ENCODE assay signal across 26 cellular contexts in the genomic region with DNA sequence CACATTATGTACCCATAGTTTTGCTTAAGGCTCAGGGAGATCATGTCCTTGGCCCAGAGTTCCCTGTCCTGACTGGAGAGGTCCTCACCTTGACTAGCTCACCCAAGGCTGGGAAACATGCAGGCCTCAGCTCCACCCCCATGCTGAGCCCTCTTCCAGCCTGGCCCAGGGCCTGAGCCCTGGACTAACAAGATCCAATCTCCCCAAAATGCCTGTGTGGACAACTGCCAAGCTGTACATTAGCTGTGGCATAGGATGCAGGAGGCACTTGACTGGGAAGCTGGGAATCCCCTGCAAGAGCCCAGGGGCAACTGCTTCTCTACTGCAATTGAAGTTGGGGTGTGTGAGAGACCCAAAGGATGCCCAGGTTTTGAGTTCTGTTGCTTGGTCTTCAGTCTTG. TPM values are rescaled to one million over a fixed set of nuclear protein-coding genes. Genes with fewer than 3 reads are reported as not detected.
"Had no signal": no experiment of that assay in that cellular context is flagged by ENCODE, and none has a peak within 500 bp of the region (broad histone marks: within the 10 kb centered on the region; RNA-seq: fewer than 3 reads in every experiment).

No MANE protein-coding gene starts in this region.

- H3K36me3 ChIP-seq: ascending aorta, brain microvascular endothelial cell, heart left ventricle, ovary, right atrium auricular region had no signal

- H3K27me3 Mint-ChIP-seq: activated CD8-positive, alpha-beta T cell treated with anti-CD3 and anti-CD28 coated beads for 36 hours; activated naive CD4-positive, alpha-beta T cell treated with anti-CD3 and anti-CD28 coated beads, Interleukin-2, amount 50 U/mL, for 24 hours had no signal

- H3K9me3 Mint-ChIP-seq: activated CD4-positive, alpha-beta T cell treated with anti-CD3 and anti-CD28 coated beads, Interleukin-2, amount 10 ng/mL, durations not matched to agents 24 days and 14 days; activated CD8-positive, alpha-beta T cell treated with anti-CD3 and anti-CD28 coated beads for 36 hours; activated naive CD4-positive, alpha-beta T cell treated with anti-CD3 and anti-CD28 coated beads, Interleukin-2, amount 50 U/mL, for 24 hours; natural killer cell; stimulated activated naive CD8-positive, alpha-beta T cell treated with anti-CD3 and anti-CD28 coated beads, Interleukin-15, amount 100 ng/mL, for 72 hours had no signal

- H3K27ac Mint-ChIP-seq: activated CD4-positive, alpha-beta T cell treated with anti-CD3 and anti-CD28 coated beads, Interleukin-2, amount 10 ng/mL, durations not matched to agents 24 days and 14 days; activated CD8-positive, alpha-beta memory T cell treated with anti-CD3 and anti-CD28 coated beads, Interleukin-2, amount 10 ng/mL, durations not matched to agents 7 days and 5 days; activated CD8-positive, alpha-beta T cell treated with anti-CD3 and anti-CD28 coated beads for 36 hours; activated naive CD4-positive, alpha-beta T cell treated with anti-CD3 and anti-CD28 coated beads, Interleukin-2, amount 50 U/mL, for 24 hours; natural killer cell had no signal

- H3K36me3 Mint-ChIP-seq: activated CD8-positive, alpha-beta memory T cell treated with anti-CD3 and anti-CD28 coated beads, Interleukin-2, amount 10 ng/mL, durations not matched to agents 7 days and 5 days; natural killer cell had no signal

- H3K9me3 ChIP-seq: ascending aorta, esophagus squamous epithelium, heart left ventricle, ovary, psoas muscle, right atrium auricular region, tibial artery had no signal

- H3K4me1 ChIP-seq: ascending aorta, esophagus squamous epithelium, heart left ventricle, right atrium auricular region, tibial artery had no signal

- H3K4me1 Mint-ChIP-seq: activated naive CD4-positive, alpha-beta T cell treated with anti-CD3 and anti-CD28 coated beads, Interleukin-2, amount 50 U/mL, for 24 hours had no signal

- H3K4me3 Mint-ChIP-seq: activated CD4-positive, alpha-beta T cell treated with anti-CD3 and anti-CD28 coated beads, Interleukin-2, amount 10 ng/mL, durations not matched to agents 24 days and 14 days; activated CD8-positive, alpha-beta memory T cell treated with anti-CD3 and anti-CD28 coated beads, Interleukin-2, amount 10 ng/mL, durations not matched to agents 7 days and 5 days; activated CD8-positive, alpha-beta T cell treated with anti-CD3 and anti-CD28 coated beads for 36 hours; activated naive CD4-positive, alpha-beta T cell treated with anti-CD3 and anti-CD28 coated beads, Interleukin-2, amount 50 U/mL, for 24 hours; natural killer cell; stimulated activated naive CD8-positive, alpha-beta T cell treated with anti-CD3 and anti-CD28 coated beads, Interleukin-15, amount 100 ng/mL, for 72 hours had no signal

- ATAC-seq: activated CD4-positive, CD25-positive, alpha-beta regulatory T cell treated with anti-CD3 and anti-CD28 coated beads, Interleukin-2, amount 50 U/mL, for 24 hours; activated CD8-positive, alpha-beta memory T cell treated with anti-CD3 and anti-CD28 coated beads, Interleukin-2, amount 10 ng/mL, durations not matched to agents 7 days and 5 days; activated CD8-positive, alpha-beta T cell treated with anti-CD3 and anti-CD28 coated beads for 36 hours; heart left ventricle; left ventricle myocardium superior; natural killer cell; stimulated activated naive CD8-positive, alpha-beta T cell treated with anti-CD3 and anti-CD28 coated beads, Interleukin-15, amount 100 ng/mL, for 72 hours had no signal

- DNase-seq: activated CD4-positive, alpha-beta T cell treated with anti-CD3 and anti-CD28 coated beads, Interleukin-2, amount 10 ng/mL, durations not matched to agents 24 days and 14 days; activated CD8-positive, alpha-beta memory T cell treated with anti-CD3 and anti-CD28 coated beads, Interleukin-2, amount 10 ng/mL, durations not matched to agents 7 days and 5 days; activated CD8-positive, alpha-beta T cell treated with anti-CD3 and anti-CD28 coated beads for 36 hours; activated gamma-delta T cell; activated T-cell treated with anti-CD3 and anti-CD28 coated beads for 4 hours; brain microvascular endothelial cell; caudate nucleus; dermis blood vessel endothelial cell; effector CD8-positive, alpha-beta T cell; esophagus squamous epithelium; heart left ventricle; left ventricle myocardium superior; midbrain; natural killer cell; ovary; psoas muscle; stimulated activated CD4-positive, alpha-beta T cell treated with anti-CD3 and anti-CD28 coated beads, Interleukin-1b, Interleukin-23, amount 100 ng/mL, for 48 hours; stimulated activated naive CD8-positive, alpha-beta T cell treated with anti-CD3 and anti-CD28 coated beads, Interleukin-15, amount 100 ng/mL, for 72 hours; T-helper 2 cell; tibial artery had no signal

- H3K27me3 ChIP-seq: ascending aorta, ovary, right atrium auricular region had no signal

- H3K27ac ChIP-seq: ascending aorta, brain microvascular endothelial cell, esophagus squamous epithelium, heart left ventricle, ovary, right atrium auricular region, skin epidermis, tibial artery had no signal

- H3K4me3 ChIP-seq: ascending aorta, esophagus squamous epithelium, heart left ventricle, ovary, psoas muscle, right atrium auricular region, skin epidermis, tibial artery had no signal

RNA-seq across cellular contexts. Expression of a gene that starts 2.1 kb away (rescaled TPM):
- total RNA-seq: activated CD4-positive, alpha-beta T cell treated with anti-CD3 and anti-CD28 coated beads, Interleukin-2, amount 10 ng/mL, durations not matched to agents 24 days and 14 days; activated CD8-positive, alpha-beta T cell treated with anti-CD3 and anti-CD28 coated beads for 36 hours; ascending aorta; dermis blood vessel endothelial cell; natural killer cell had no signal
- polyA plus RNA-seq: ovary had no signal

RNA-seq across cellular contexts. Expression of a gene that starts 28.4 kb away (rescaled TPM):
- total RNA-seq: ascending aorta had no signal

RNA-seq across cellular contexts. Expression of a gene that starts 36.5 kb away (rescaled TPM):
- total RNA-seq: ascending aorta, dermis blood vessel endothelial cell, left ventricle myocardium superior, right atrium auricular region, urinary bladder had no signal
- polyA plus RNA-seq: heart left ventricle, psoas muscle had no signal
